In genomic region chr11:12260731-12261521, GRCh38 we compare ENCODE assay signal across 21 cellular contexts.
DNase-seq lines count a peak whose midpoint lies in the region; ATAC-seq and TF ChIP-seq lines count a peak whose summit lies in the region.
"Had no signal": no experiment of that assay in that cellular context is flagged by ENCODE, and none has a peak within 500 bp of the region (broad histone marks: within the 10 kb centered on the region; RNA-seq: fewer than 3 reads in every experiment).

No MANE protein-coding gene starts in this region.

- no peak overlapping the region for H3K4me3 Mint-ChIP-seq in stimulated activated effector memory CD8-positive, alpha-beta T cell treated with anti-CD3 and anti-CD28 coated beads, Interleukin-12 subunit alpha, Interleukin-12 subunit beta, amount 100 ng/mL, for 72 hours
- H3K4me3 Mint-ChIP-seq: B cell, GM23338 had no signal

- intact Hi-C loops in heart left ventricle (cut with DNase I) = loop anchor here in 2 of 10 donors (5.0 to 10.0 kb wide), 2 partner anchors 199 to 456 kb away; no protein-coding TSS in a partner anchor
- intact Hi-C loops in tibial artery (cut with DNase I; ENCODE audit: low total_unique reads) = no loop called here
- intact Hi-C loops in left colon (cut with DNase I, micrococcal nuclease) = no loop called here

- TF ChIP-seq POLR2A in heart left ventricle (IDR thresholded peaks at IDR 0.05) = no peak

- H3K27me3 ChIP-seq in heart left ventricle = no peaks in the 10 kb centered on the region
- H3K27me3 ChIP-seq in neuronal stem cell (ENCODE audit: control insufficient read depth in 3 of 3, insufficient read depth in 3 of 3, low read depth in 1 of 3, low read length in 3 of 3) = no peaks in the 10 kb centered on the region
- H3K27me3 ChIP-seq in tibial artery = no peaks in the 10 kb centered on the region
- H3K27me3 ChIP-seq: SJSA1 had no signal

- no peak overlapping the region for H2AK5ac ChIP-seq in neuronal stem cell (ENCODE audit: low read depth, low read length)

- H3K4ac ChIP-seq in neuronal stem cell (ENCODE audit: low read length) = no peak overlapping the region

- CTCF ChIA-PET in RWPE1 (lab: Yijun Ruan, JAX) = interaction anchor here (1.0 to 2.1 kb wide), 2 partner anchors 12 to 303 kb away, joined by 9 to 12 read pairs; no protein-coding TSS in a partner anchor

- no peak overlapping the region for H3K14ac ChIP-seq in neuronal stem cell (ENCODE audit: low read length)

- peak overlapping the region; percentile 46 for H3K18ac ChIP-seq in neuronal stem cell (ENCODE audit: low read length)

- H3K23ac ChIP-seq in neuronal stem cell (ENCODE audit: low read depth, low read length, poor library complexity) = peak overlapping the region; percentile 34

- no peak overlapping the region for H3K4me3 ChIP-seq in heart left ventricle
- H3K4me3 ChIP-seq in neuronal stem cell (ENCODE audit: low read length in 2 of 2) = no peak overlapping the region
- no peak overlapping the region for H3K4me3 ChIP-seq in tibial artery
- H3K4me3 ChIP-seq: GM23338, SJSA1 had no signal

- ATAC-seq in heart left ventricle (peak in 3 of 4 donors; percentile 42 to 59 (median 57)), HG03457 (IDR thresholded peaks at IDR 0.05; ENCODE audit: unreplicated experiment) (no peak), left colon (no peak)
- no peak for ATAC-seq in stimulated activated effector memory CD8-positive, alpha-beta T cell treated with anti-CD3 and anti-CD28 coated beads, Interleukin-12 subunit alpha, Interleukin-12 subunit beta, amount 100 ng/mL, for 72 hours
- ATAC-seq: GM23338, HCT116 had no signal

- peaks cover 80% of the 10 kb centered on the region for H3K36me3 Mint-ChIP-seq in stimulated activated effector memory CD8-positive, alpha-beta T cell treated with anti-CD3 and anti-CD28 coated beads, Interleukin-12 subunit alpha, Interleukin-12 subunit beta, amount 100 ng/mL, for 72 hours

- no peak for TF ChIP-seq CTCF in RWPE1 (conservative IDR thresholded peaks at IDR 0.05; ENCODE audit: low read depth)
- no peak for TF ChIP-seq CTCF in heart left ventricle (IDR thresholded peaks at IDR 0.05)
- TF ChIP-seq CTCF in tibial artery (IDR thresholded peaks at IDR 0.05) = no peak

- 75 to 88% (median 85%) methylated on average over 6 to 8 of the region's 8 CpGs for WGBS in heart left ventricle, 4 donors
- no CpG with 5 or more reads among the region's 8 CpGs for WGBS in neuronal stem cell (ENCODE audit: extremely low coverage in 2 of 2, insufficient read length in 2 of 2, insufficient replicate concordance in 1 of 2), 2 donors

- H2BK12ac ChIP-seq in neuronal stem cell (ENCODE audit: low read length) = no peak overlapping the region

- H2BK120ac ChIP-seq in neuronal stem cell (ENCODE audit: low read depth, low read length) = no peak overlapping the region

- no peaks in the 10 kb centered on the region for H3K9me3 Mint-ChIP-seq in stimulated activated effector memory CD8-positive, alpha-beta T cell treated with anti-CD3 and anti-CD28 coated beads, Interleukin-12 subunit alpha, Interleukin-12 subunit beta, amount 100 ng/mL, for 72 hours
- H3K9me3 Mint-ChIP-seq: CD4-positive, alpha-beta memory T cell; GM23338 had no signal

- no peak overlapping the region for H3K4me2 ChIP-seq in neuronal stem cell (ENCODE audit: insufficient read depth, low read length, poor library complexity, severe bottlenecking)
- H3K4me2 ChIP-seq: GM23338, KMS-11 had no signal

- H4K91ac ChIP-seq in neuronal stem cell (ENCODE audit: low read depth, low read length, poor library complexity) = no peak overlapping the region

- no peak overlapping the region for H2AFZ ChIP-seq in neuronal stem cell (ENCODE audit: low read length)
- H2AFZ ChIP-seq: GM23338 had no signal

- H4K8ac ChIP-seq in neuronal stem cell (ENCODE audit: low read depth, low read length) = no peak overlapping the region

- DNase-seq in RWPE1 (ENCODE audit: low spot score) = no peak
- no peak for DNase-seq in heart left ventricle
- DNase-seq in neuronal stem cell (ENCODE audit: low spot score) = no peak
- DNase-seq in tibial artery = no peak
- DNase-seq in stimulated activated effector memory CD8-positive, alpha-beta T cell treated with anti-CD3 and anti-CD28 coated beads, Interleukin-12 subunit alpha, Interleukin-12 subunit beta, amount 100 ng/mL, for 72 hours (ENCODE audit: low spot score in 2 of 2) = no peak
- no peak for DNase-seq in left colon
- DNase-seq: CD4-positive, alpha-beta memory T cell; DMS79 treated with DMSO at 0.1 percent for 48 hours; GDM1; NCI-H1436; NCI-H2029 treated with DMSO at 0.1 percent for 48 hours; NCI-H2171 treated with DMSO at 0.1 percent for 48 hours; NCI-H446 treated with DMSO at 0.1 percent for 48 hours; NK-92 treated with Interleukin-12 subunit alpha and Interleukin-12 subunit beta, amount 100 ng/mL, for 24 hours; RPMI8226 had no signal

- H3K27ac Mint-ChIP-seq in stimulated activated effector memory CD8-positive, alpha-beta T cell treated with anti-CD3 and anti-CD28 coated beads, Interleukin-12 subunit alpha, Interleukin-12 subunit beta, amount 100 ng/mL, for 72 hours = no peak overlapping the region
- H3K27ac Mint-ChIP-seq: B cell; CD4-positive, alpha-beta memory T cell; GM23338 had no signal

- H3K9ac ChIP-seq in neuronal stem cell (ENCODE audit: low read depth, low read length, poor library complexity) = no peak overlapping the region
- H3K9ac ChIP-seq: KMS-11 had no signal

- H2BK15ac ChIP-seq in neuronal stem cell (ENCODE audit: low read length) = no peak overlapping the region

- H3K79me1 ChIP-seq in neuronal stem cell (ENCODE audit: low read depth, low read length) = no peaks in the 10 kb centered on the region

- H2BK5ac ChIP-seq in neuronal stem cell (ENCODE audit: low read length) = no peak overlapping the region

- POLR2A ChIA-PET in RWPE1 (lab: Yijun Ruan, JAX; ENCODE audit: low non-redundant PET) = no interaction called here

- H3K9me3 ChIP-seq in heart left ventricle (no peaks in the 10 kb centered on the region), neuronal stem cell (replicated peaks in 1 of 2; ENCODE audit: control insufficient read depth in 2 of 2, insufficient read depth in 1 of 2, low read depth in 1 of 2, low read length in 2 of 2) (peaks cover 0 to 4% of the 10 kb centered on the region in 2 donors), tibial artery (no peaks in the 10 kb centered on the region)
- H3K9me3 ChIP-seq: SJSA1 had no signal

- H3K27ac ChIP-seq in RWPE1 (peak overlapping the region; percentile 22; the same call in 1 of the 2 replicates), heart left ventricle (peak overlapping the region in 6 of 12 donors; percentile 13 to 48 (median 36)), neuronal stem cell (replicated peaks; ENCODE audit: low read length) (no peak overlapping the region), tibial artery (peak overlapping the region; percentile 24 to 48)
- H3K27ac ChIP-seq: KMS-11, SJSA1 had no signal

- peaks cover 0 to 89% (median 81%) of the 10 kb centered on the region in 9 donors for H3K36me3 ChIP-seq in heart left ventricle
- no peaks in the 10 kb centered on the region for H3K36me3 ChIP-seq in neuronal stem cell (replicated peaks in 1 of 2; ENCODE audit: control insufficient read depth in 2 of 2, insufficient read depth in 2 of 2, low read length in 2 of 2)
- H3K36me3 ChIP-seq in tibial artery = peaks cover 85 to 92% (median 91%) of the 10 kb centered on the region in 3 donors

- H3K4me1 ChIP-seq in heart left ventricle = peaks cover 0 to 36% (median 14%) of the 10 kb centered on the region in 12 donors
- peaks cover 0 to 1% of the 10 kb centered on the region in 2 donors for H3K4me1 ChIP-seq in neuronal stem cell (ENCODE audit: control insufficient read depth in 2 of 2, insufficient read depth in 1 of 2, low read depth in 1 of 2, low read length in 2 of 2)
- peaks cover 0 to 3% (median 0%) of the 10 kb centered on the region in 4 donors for H3K4me1 ChIP-seq in tibial artery
- H3K4me1 ChIP-seq: SJSA1 had no signal

- no peaks in the 10 kb centered on the region for H3K4me1 Mint-ChIP-seq in stimulated activated effector memory CD8-positive, alpha-beta T cell treated with anti-CD3 and anti-CD28 coated beads, Interleukin-12 subunit alpha, Interleukin-12 subunit beta, amount 100 ng/mL, for 72 hours
- H3K4me1 Mint-ChIP-seq: B cell; CD4-positive, alpha-beta memory T cell had no signal

Comparison
In these comparisons a context has a peak if more than half of its experiments do, and no peak if none do; other contexts are left out.
1. ATAC-seq: peak in heart left ventricle (3 of 4); none in HG03457 (single experiment), stimulated activated effector memory CD8-positive, alpha-beta T cell treated with anti-CD3 and anti-CD28 coated beads, Interleukin-12 subunit alpha, Interleukin-12 subunit beta, amount 100 ng/mL, for 72 hours (single experiment) and left colon (single experiment).